Comparison of ENCODE assay signal across 18 cellular contexts in the genomic region with DNA sequence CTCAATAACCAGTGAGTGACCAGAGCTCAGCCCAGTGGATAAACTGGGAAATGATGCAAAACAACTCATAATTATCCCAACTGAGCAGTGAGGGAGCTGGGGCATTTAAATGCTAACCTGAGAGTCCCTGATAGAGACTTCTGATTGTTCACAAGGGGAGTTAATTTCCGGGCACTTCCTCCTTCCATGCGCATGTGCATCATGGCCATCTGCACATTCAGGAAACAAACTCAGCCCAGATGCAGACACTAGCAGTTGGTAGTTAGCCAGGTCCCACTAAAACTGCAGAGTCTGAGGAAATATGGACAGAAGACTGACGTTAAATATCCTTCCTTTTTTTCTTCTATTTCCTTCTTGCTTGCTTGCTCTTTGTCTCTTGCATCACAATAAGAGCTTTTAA.
"Had no signal": no experiment of that assay in that cellular context is flagged by ENCODE, and none has a peak within 500 bp of the region (broad histone marks: within the 10 kb centered on the region; RNA-seq: fewer than 3 reads in every experiment).

No MANE protein-coding gene starts in this region.

- H3K4me1 ChIP-seq: colonic mucosa, transverse colon, vagina had no signal

- FAIRE-seq: endometrium had no signal

- H3K27ac ChIP-seq: colonic mucosa, transverse colon, vagina had no signal

- DNase-seq: activated CD4-positive, alpha-beta T cell treated with anti-CD3 and anti-CD28 coated beads for 1 hour; activated CD4-positive, alpha-beta T cell treated with anti-CD3 and anti-CD28 coated beads, Interleukin-2, amount 50 U/mL, for 4 hours; caudate nucleus; colonic mucosa; foreskin fibroblast; glutamatergic neuron; hypothalamus; occipital lobe; right cardiac atrium; stimulated activated CD4-positive, alpha-beta T cell treated with anti-CD3 and anti-CD28 coated beads, Interleukin-4, amount 100 ng/mL, for 4 hours; stimulated activated CD8-positive, alpha-beta memory T cell treated with anti-CD3 and anti-CD28 coated beads, Interleukin-4, amount 100 ng/mL, for 48 hours; stimulated activated naive CD4-positive, alpha-beta T cell treated with Interleukin-2 at 50 U/mL for 16 hours; T-helper 9 cell; transverse colon had no signal

- H3K27me3 ChIP-seq: colonic mucosa, transverse colon, vagina had no signal

- ATAC-seq: esophagus mucosa, right cardiac atrium had no signal

- H3K4me2 ChIP-seq: smooth muscle cell had no signal

- H3K9me3 ChIP-seq: colonic mucosa, transverse colon, vagina had no signal

- H3K4me3 ChIP-seq: colonic mucosa, smooth muscle cell, transverse colon, vagina had no signal

- H3K36me3 ChIP-seq: colonic mucosa, transverse colon, vagina had no signal
